Comparison of ENCODE assay signal across 8 cellular contexts in the genomic region with DNA sequence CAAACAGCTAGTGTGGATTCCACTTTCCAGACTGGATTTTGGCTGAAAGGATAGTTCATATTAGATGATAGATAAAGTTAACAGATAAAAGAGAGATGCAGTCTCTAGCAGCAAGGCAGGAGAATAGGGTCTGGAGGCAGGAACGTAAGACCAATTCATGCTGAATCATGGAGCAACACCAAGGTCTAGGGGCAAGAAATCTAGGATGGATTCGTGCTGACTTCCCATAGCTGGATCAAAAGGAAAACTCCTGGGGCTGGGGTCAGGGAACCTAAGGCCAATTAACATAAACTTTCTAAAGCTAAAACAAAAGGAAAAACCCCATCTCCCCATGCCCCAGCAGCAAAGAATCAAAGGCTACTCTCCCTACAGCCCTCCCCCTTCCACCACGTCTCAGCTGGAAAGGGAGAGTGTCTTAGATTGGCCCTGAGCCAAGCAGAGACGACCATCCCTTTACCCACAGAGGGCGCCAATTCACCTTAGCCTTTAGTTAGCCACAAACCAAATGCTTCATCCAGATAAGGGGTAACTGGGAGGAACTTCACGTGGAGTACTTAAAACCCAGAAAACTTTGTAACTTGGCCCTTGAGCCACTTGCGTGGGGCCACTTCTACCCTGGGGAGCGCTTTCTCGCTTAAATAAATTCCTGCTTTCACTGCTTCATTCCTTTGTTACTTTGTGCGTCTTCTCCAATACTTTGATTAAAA. TPM values are rescaled to one million over a fixed set of nuclear protein-coding genes. Genes with fewer than 3 reads are reported as not detected.
A peak's percentile ranks its signal among the peaks of the same experiment; 100 is the strongest.
DNase-seq lines count a peak whose midpoint lies in the region; ATAC-seq and TF ChIP-seq lines count a peak whose summit lies in the region.

No MANE protein-coding gene starts in this region.

- H3K9me3 Mint-ChIP-seq in activated CD4-positive, alpha-beta T cell treated with anti-CD3 and anti-CD28 coated beads, Interleukin-2, amount 10 ng/mL, durations not matched to agents 7 days and 5 days = no peaks in the 10 kb centered on the region
- H3K9me3 Mint-ChIP-seq in endodermal cell = no peaks in the 10 kb centered on the region
- no peaks in the 10 kb centered on the region for H3K9me3 Mint-ChIP-seq in nephron progenitor cell

- ATAC-seq in GM18907 (IDR thresholded peaks at IDR 0.05; ENCODE audit: unreplicated experiment) = no peak

- POLR2A ChIA-PET in activated CD4-positive, alpha-beta T cell treated with anti-CD3 and anti-CD28 coated beads, Interleukin-2, amount 10 ng/mL, durations not matched to agents 7 days and 5 days (lab: Charles Lee) = no interaction called here

- H3K27ac ChIP-seq in endodermal cell (ENCODE audit: low read depth, low read length) = no peak overlapping the region
- H3K27ac ChIP-seq in tibial nerve = no peak overlapping the region

- peaks cover 10% of the 10 kb centered on the region for H3K4me1 Mint-ChIP-seq in activated CD4-positive, alpha-beta T cell treated with anti-CD3 and anti-CD28 coated beads, Interleukin-2, amount 10 ng/mL, durations not matched to agents 7 days and 5 days
- H3K4me1 Mint-ChIP-seq in endodermal cell (peaks cover 6% of the 10 kb centered on the region), nephron progenitor cell (peaks cover 8% of the 10 kb centered on the region)

- H3K36me3 ChIP-seq in endodermal cell (ENCODE audit: control insufficient read depth, insufficient read depth, low read length) (no peaks in the 10 kb centered on the region), tibial nerve (no peaks in the 10 kb centered on the region)

- peaks cover 7% of the 10 kb centered on the region for H3K27me3 Mint-ChIP-seq in activated CD4-positive, alpha-beta T cell treated with anti-CD3 and anti-CD28 coated beads, Interleukin-2, amount 10 ng/mL, durations not matched to agents 7 days and 5 days
- H3K27me3 Mint-ChIP-seq in endodermal cell (ENCODE audit: insufficient read depth) (peaks cover 33% of the 10 kb centered on the region), nephron progenitor cell (ENCODE audit: low read depth, poor library complexity) (peaks cover 21% of the 10 kb centered on the region)

- H3K4me1 ChIP-seq in endodermal cell (ENCODE audit: control insufficient read depth, insufficient read depth, low read length) (no peaks in the 10 kb centered on the region), tibial nerve (peaks cover 0 to 7% (median 0%) of the 10 kb centered on the region in 4 donors)

- H3K4me3 ChIP-seq in AG10803 (ENCODE audit: low read length) (no peak overlapping the region), endodermal cell (ENCODE audit: low read length) (no peak overlapping the region), tibial nerve (no peak overlapping the region)

- no peak overlapping the region for H3K4me3 Mint-ChIP-seq in activated CD4-positive, alpha-beta T cell treated with anti-CD3 and anti-CD28 coated beads, Interleukin-2, amount 10 ng/mL, durations not matched to agents 7 days and 5 days
- no peak overlapping the region for H3K4me3 Mint-ChIP-seq in endodermal cell
- H3K4me3 Mint-ChIP-seq in nephron progenitor cell = no peak overlapping the region

- DNase-seq in AG10803 (ENCODE audit: low read depth) = peak; percentile 18
- DNase-seq in HCEC 1CT = peak; percentile 52
- peak; percentile 62 for DNase-seq in NCI-H526 treated with DMSO at 0.1 percent for 48 hours (lab: John Stamatoyannopoulos, UW)
- peak; percentile 76 for DNase-seq in activated CD4-positive, alpha-beta T cell treated with anti-CD3 and anti-CD28 coated beads, Interleukin-2, amount 10 ng/mL, durations not matched to agents 7 days and 5 days
- DNase-seq in endodermal cell = peak; percentile 92
- DNase-seq in nephron progenitor cell = peak; percentile 62
- peak in 1 of 2 donors; percentile 54 for DNase-seq in tibial nerve (ENCODE audit: low spot score in 2 of 2)

- CTCF ChIA-PET in activated CD4-positive, alpha-beta T cell treated with anti-CD3 and anti-CD28 coated beads, Interleukin-2, amount 10 ng/mL, durations not matched to agents 7 days and 5 days (lab: Charles Lee) = interaction anchor here (1.2 to 2.1 kb wide), 3 partner anchors 10 to 41 kb away, joined by 6 to 8 read pairs (median 6); no protein-coding TSS in a partner anchor

- 37 to 63% methylated on average over 6 to 10 of the region's 10 CpGs for WGBS in endodermal cell (ENCODE audit: insufficient coverage in 1 of 2, insufficient read length in 1 of 2), 2 experiments
- WGBS in tibial nerve, 2 donors = 24% methylated on average over 10 of the region's 10 CpGs

- TF ChIP-seq EP300 in tibial nerve (IDR thresholded peaks at IDR 0.05) = peak in 1 of 2 donors; percentile 43

- H3K36me3 Mint-ChIP-seq in activated CD4-positive, alpha-beta T cell treated with anti-CD3 and anti-CD28 coated beads, Interleukin-2, amount 10 ng/mL, durations not matched to agents 7 days and 5 days (ENCODE audit: low read depth) = no peaks in the 10 kb centered on the region
- H3K36me3 Mint-ChIP-seq in endodermal cell (ENCODE audit: low read depth) (no peaks in the 10 kb centered on the region), nephron progenitor cell (ENCODE audit: low read depth) (no peaks in the 10 kb centered on the region)

- H3K9ac ChIP-seq in endodermal cell (ENCODE audit: extremely low read depth, low read length, poor library complexity, severe bottlenecking) = no peak overlapping the region

- H3K9me3 ChIP-seq in endodermal cell (ENCODE audit: control insufficient read depth, low read length) (no peaks in the 10 kb centered on the region), tibial nerve (no peaks in the 10 kb centered on the region)

- H3K27me3 ChIP-seq in endodermal cell (ENCODE audit: control insufficient read depth, insufficient read depth, low read length, poor library complexity, severe bottlenecking) (peaks cover 12% of the 10 kb centered on the region), tibial nerve (peaks cover 0 to 4% of the 10 kb centered on the region in 2 donors)

- 0 out of 2 replicates have a peak, but pooled peaks have one; percentile 26 for TF ChIP-seq CTCF in AG10803 (conservative IDR thresholded peaks at IDR 0.05; ENCODE audit: low read length)
- TF ChIP-seq CTCF in endodermal cell (conservative IDR thresholded peaks at IDR 0.05) = peak; percentile 87
- peak; percentile 60 for TF ChIP-seq CTCF in nephron progenitor cell (IDR thresholded peaks at IDR 0.05)
- TF ChIP-seq CTCF in tibial nerve (IDR thresholded peaks at IDR 0.05) = peak in 3 of 5 experiments; percentile 22 to 28 (median 26)

- H3K27ac Mint-ChIP-seq in activated CD4-positive, alpha-beta T cell treated with anti-CD3 and anti-CD28 coated beads, Interleukin-2, amount 10 ng/mL, durations not matched to agents 7 days and 5 days = peak overlapping the region; percentile 36
- H3K27ac Mint-ChIP-seq in endodermal cell (no peak overlapping the region), nephron progenitor cell (no peak overlapping the region)

- no peak for TF ChIP-seq POLR2A in tibial nerve (IDR thresholded peaks at IDR 0.05)

RNA-seq across cellular contexts. Expression of a gene that starts 7.6 kb away (rescaled TPM):
- total RNA-seq in activated CD4-positive, alpha-beta T cell treated with anti-CD3 and anti-CD28 coated beads, Interleukin-2, amount 10 ng/mL, durations not matched to agents 7 days and 5 days = under 1 TPM in 1 of 2 experiments, not detected in 1; 0.40 TPM
- total RNA-seq in endodermal cell = not detected
- not detected for polyA plus RNA-seq in endodermal cell (2013, experiment 1 of 2)
- polyA plus RNA-seq in endodermal cell (2013, experiment 2 of 2) = not detected
- 1 to 10 TPM; 1.1 to 3.3 (median 2.1) TPM for total RNA-seq in tibial nerve

RNA-seq across cellular contexts. Expression of a gene that starts 50.7 kb away (rescaled TPM):
- total RNA-seq in activated CD4-positive, alpha-beta T cell treated with anti-CD3 and anti-CD28 coated beads, Interleukin-2, amount 10 ng/mL, durations not matched to agents 7 days and 5 days = not detected
- total RNA-seq in endodermal cell (not detected), tibial nerve (not detected)
- polyA plus RNA-seq in endodermal cell (2013, experiment 1 of 2) = not detected
- polyA plus RNA-seq in endodermal cell (2013, experiment 2 of 2) = not detected

RNA-seq across cellular contexts. Expression of a gene that starts 56.6 kb away (rescaled TPM):
- not detected for total RNA-seq in activated CD4-positive, alpha-beta T cell treated with anti-CD3 and anti-CD28 coated beads, Interleukin-2, amount 10 ng/mL, durations not matched to agents 7 days and 5 days
- total RNA-seq in endodermal cell = not detected
- not detected for polyA plus RNA-seq in endodermal cell (2013, experiment 1 of 2)
- polyA plus RNA-seq in endodermal cell (2013, experiment 2 of 2) = not detected
- not detected for total RNA-seq in tibial nerve

Comparison
In these comparisons a context has a peak if more than half of its experiments do, and no peak if none do; other contexts are left out.
1. CTCF ChIP-seq: peak in every context shown above with its lines; median percentile 87 in endodermal cell; 60 in nephron progenitor cell; 26 in AG10803; 26 in tibial nerve.